8 cellular contexts compared by ENCODE assay signal in genomic region chr6:14799928-14800327, GRCh38.
DNase-seq lines count a peak whose midpoint lies in the region; ATAC-seq, FAIRE-seq and TF ChIP-seq lines count a peak whose summit lies in the region.

No MANE protein-coding gene starts in this region.

- TF ChIP-seq CTCF in progenitor cell of endocrine pancreas (IDR thresholded peaks at IDR 0.05; ENCODE audit: unreplicated experiment): no peak

- peaks cover 3% of the 10 kb centered on the region for H3K9me3 Mint-ChIP-seq in progenitor cell of endocrine pancreas (ENCODE audit: low read depth)

- H3K4me3 Mint-ChIP-seq in progenitor cell of endocrine pancreas (ENCODE audit: low read depth): no peak overlapping the region

- FAIRE-seq in frontal cortex (lab: Jason Lieb, UNC): no peak

- no peaks in the 10 kb centered on the region for H3K36me3 Mint-ChIP-seq in progenitor cell of endocrine pancreas (ENCODE audit: insufficient read depth)

- H3K4me1 Mint-ChIP-seq in progenitor cell of endocrine pancreas (ENCODE audit: low read depth): peaks cover 6% of the 10 kb centered on the region

- H3K27ac Mint-ChIP-seq in progenitor cell of endocrine pancreas: no peak overlapping the region

- H3K27me3 Mint-ChIP-seq in progenitor cell of endocrine pancreas: peaks cover 13% of the 10 kb centered on the region

- peak; percentile 86 for DNase-seq in DMS53 (lab: John Stamatoyannopoulos, UW)
- DNase-seq in H4 (ENCODE audit: low spot score): peak; percentile 82
- peak; percentile 67 for DNase-seq in NCI-H2171 (lab: John Stamatoyannopoulos, UW)
- DNase-seq in activated CD4-positive, alpha-beta T cell treated with anti-CD3 and anti-CD28 coated beads, Interleukin-2, amount 50 U/mL, for 48 hours: peak; percentile 21 to 37
- DNase-seq in frontal cortex (ENCODE audit: low spot score in 2 of 2): peak; percentile 22 to 36
- DNase-seq in posterior cingulate gyrus: peak in 9 of 10 donors; percentile 24 to 87 (median 35)
- DNase-seq in progenitor cell of endocrine pancreas (ENCODE audit: low spot score, unreplicated experiment): no peak

- no peak for ATAC-seq in GM18868 (IDR thresholded peaks at IDR 0.05; ENCODE audit: unreplicated experiment)

- intact Hi-C loops in posterior cingulate gyrus (cut with DNase I): no loop called here
